ENCODE assay signal across 8 cellular contexts in the genomic region with DNA sequence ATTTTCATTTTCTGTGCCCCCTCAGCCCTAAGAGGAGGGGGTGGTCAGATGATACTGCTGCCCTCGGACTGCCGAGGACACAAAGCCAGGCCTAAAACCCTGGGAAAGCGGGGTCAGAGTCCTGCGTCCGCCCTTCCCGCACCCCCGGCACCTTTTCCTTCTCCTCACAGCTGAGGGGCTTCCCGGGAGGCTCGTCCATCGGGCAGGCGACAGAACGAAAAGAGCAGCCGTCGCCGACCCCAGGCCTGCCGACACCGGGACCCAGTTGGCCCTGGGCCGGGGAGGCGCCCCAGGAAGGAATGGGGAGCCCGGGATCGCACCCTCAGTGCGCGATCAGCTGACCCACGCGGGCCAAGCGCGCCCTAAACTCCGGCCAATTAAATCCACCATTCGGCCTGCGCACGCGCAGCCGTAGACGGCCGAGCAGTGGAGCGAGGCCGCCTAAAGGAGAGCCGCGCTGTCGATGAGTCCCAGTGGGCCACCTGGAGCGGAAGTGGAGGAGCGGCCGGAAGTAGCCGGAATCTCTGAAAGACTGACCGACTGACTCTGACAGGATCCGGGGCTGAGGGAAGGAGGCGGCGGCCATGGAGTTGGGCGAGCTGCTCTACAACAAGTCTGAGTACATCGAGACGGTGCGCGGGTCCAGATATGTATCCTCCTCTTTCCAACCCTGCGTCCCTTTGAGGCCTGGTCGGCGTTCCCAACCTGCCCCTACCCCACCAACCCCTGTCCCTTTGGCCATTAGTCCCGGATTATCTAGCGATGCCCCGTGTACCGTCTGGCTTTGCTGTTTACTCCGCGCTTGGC. TPM values are rescaled to one million over a fixed set of nuclear protein-coding genes. Genes with fewer than 3 reads are reported as not detected.
DNase-seq lines count a peak whose midpoint lies in the region; ATAC-seq and TF ChIP-seq lines count a peak whose summit lies in the region.

A gene (plus strand): TSS at position 508 of the 807 bp plus-strand sequence. CDS start 77 bp downstream, at position 585.
A gene (minus strand): TSS at position 352 of the 807 bp plus-strand sequence. CDS start 153 bp downstream, at position 199.

- in situ Hi-C loops in KBM-7 (cut with MboI; ENCODE audit: low pct_unique_long_range_greater_than_20kb, low sequenced_read_pairs) = no loop called here

- peaks cover 36% of the 10 kb centered on the region for H3K4me1 Mint-ChIP-seq in activated T-cell treated with anti-CD3 and anti-CD28 coated beads, Interleukin-2, amount 50 U/mL, for 4 hours (ENCODE audit: low read depth)

- no peaks in the 10 kb centered on the region for H3K9me3 Mint-ChIP-seq in activated T-cell treated with anti-CD3 and anti-CD28 coated beads, Interleukin-2, amount 50 U/mL, for 4 hours

- peak within 1 kb of the TSS; percentile 72 for H3K27ac ChIP-seq in muscle layer of colon (ENCODE audit: low read depth, low read length)

- H3K4me3 ChIP-seq in muscle layer of colon (ENCODE audit: low read depth in 1 of 2, low read length in 2 of 2) = peak within 1 kb of the TSS; percentile 88 to 100

- ATAC-seq in GM21717 (IDR thresholded peaks at IDR 0.05; ENCODE audit: unreplicated experiment) (peak; percentile 87), esophagus mucosa (peak; percentile 100)
- ATAC-seq in activated T-cell treated with anti-CD3 and anti-CD28 coated beads, Interleukin-2, amount 50 U/mL, for 4 hours = peak; percentile 97 to 98

- H3K4me1 ChIP-seq in muscle layer of colon (ENCODE audit: insufficient read depth, low read length) = peaks cover 20% of the 10 kb centered on the region

- peak within 1 kb of the TSS; percentile 96 for H3K9ac ChIP-seq in muscle layer of colon (ENCODE audit: low read length)

- H3K9me3 ChIP-seq in muscle layer of colon (ENCODE audit: low read length) = no peaks in the 10 kb centered on the region

- H3K4me3 Mint-ChIP-seq in activated T-cell treated with anti-CD3 and anti-CD28 coated beads, Interleukin-2, amount 50 U/mL, for 4 hours = peak within 1 kb of the TSS; percentile 97

- no peaks in the 10 kb centered on the region for H3K27me3 Mint-ChIP-seq in activated T-cell treated with anti-CD3 and anti-CD28 coated beads, Interleukin-2, amount 50 U/mL, for 4 hours (ENCODE audit: low read depth)

- H3K27me3 ChIP-seq in muscle layer of colon (ENCODE audit: control insufficient read depth in 1 of 2, insufficient read depth in 2 of 2, low read length in 2 of 2) = no peaks in the 10 kb centered on the region

- H3K36me3 ChIP-seq in muscle layer of colon (ENCODE audit: insufficient read depth, low read length) = peaks cover 10% of the 10 kb centered on the region

- H3K36me3 Mint-ChIP-seq in activated T-cell treated with anti-CD3 and anti-CD28 coated beads, Interleukin-2, amount 50 U/mL, for 4 hours (ENCODE audit: insufficient read depth) = peaks cover 24% of the 10 kb centered on the region

- DNase-seq in DMS153 treated with DMSO at 0.1 percent for 48 hours (lab: John Stamatoyannopoulos, UW; ENCODE audit: unreplicated experiment) = peak; percentile 89
- DNase-seq in KBM-7 = peak; percentile 93
- peak; percentile 78 for DNase-seq in activated T-cell treated with anti-CD3 and anti-CD28 coated beads, Interleukin-2, amount 50 U/mL, for 4 hours
- DNase-seq in stimulated activated CD8-positive, alpha-beta memory T cell treated with anti-CD3 and anti-CD28 coated beads, Interleukin-7, amount 100 ng/mL, for 24 hours (ENCODE audit: low read depth) = peak; percentile 75

TF ChIP-seq in PFSK-1, 5 proteins besides CTCF, POLR2A, EP300 and RAD21:
- TF ChIP-seq, protein P1, sequence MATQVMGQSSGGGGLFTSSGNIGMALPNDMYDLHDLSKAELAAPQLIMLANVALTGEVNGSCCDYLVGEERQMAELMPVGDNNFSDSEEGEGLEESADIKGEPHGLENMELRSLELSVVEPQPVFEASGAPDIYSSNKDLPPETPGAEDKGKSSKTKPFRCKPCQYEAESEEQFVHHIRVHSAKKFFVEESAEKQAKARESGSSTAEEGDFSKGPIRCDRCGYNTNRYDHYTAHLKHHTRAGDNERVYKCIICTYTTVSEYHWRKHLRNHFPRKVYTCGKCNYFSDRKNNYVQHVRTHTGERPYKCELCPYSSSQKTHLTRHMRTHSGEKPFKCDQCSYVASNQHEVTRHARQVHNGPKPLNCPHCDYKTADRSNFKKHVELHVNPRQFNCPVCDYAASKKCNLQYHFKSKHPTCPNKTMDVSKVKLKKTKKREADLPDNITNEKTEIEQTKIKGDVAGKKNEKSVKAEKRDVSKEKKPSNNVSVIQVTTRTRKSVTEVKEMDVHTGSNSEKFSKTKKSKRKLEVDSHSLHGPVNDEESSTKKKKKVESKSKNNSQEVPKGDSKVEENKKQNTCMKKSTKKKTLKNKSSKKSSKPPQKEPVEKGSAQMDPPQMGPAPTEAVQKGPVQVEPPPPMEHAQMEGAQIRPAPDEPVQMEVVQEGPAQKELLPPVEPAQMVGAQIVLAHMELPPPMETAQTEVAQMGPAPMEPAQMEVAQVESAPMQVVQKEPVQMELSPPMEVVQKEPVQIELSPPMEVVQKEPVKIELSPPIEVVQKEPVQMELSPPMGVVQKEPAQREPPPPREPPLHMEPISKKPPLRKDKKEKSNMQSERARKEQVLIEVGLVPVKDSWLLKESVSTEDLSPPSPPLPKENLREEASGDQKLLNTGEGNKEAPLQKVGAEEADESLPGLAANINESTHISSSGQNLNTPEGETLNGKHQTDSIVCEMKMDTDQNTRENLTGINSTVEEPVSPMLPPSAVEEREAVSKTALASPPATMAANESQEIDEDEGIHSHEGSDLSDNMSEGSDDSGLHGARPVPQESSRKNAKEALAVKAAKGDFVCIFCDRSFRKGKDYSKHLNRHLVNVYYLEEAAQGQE (IDR thresholded peaks at IDR 0.05; ENCODE audit: insufficient read depth in 1 of 2, low read depth in 2 of 2, low read length in 2 of 2) = 0 out of 4 replicates have a peak, but pooled peaks of 1 of the 2 experiments have one; percentile 42
- peak; percentile 49; the same call in 1 of the 2 replicates for TF ChIP-seq SIN3A (IDR thresholded peaks at IDR 0.05; ENCODE audit: borderline replicate concordance, insufficient read depth, low read length)
- TF ChIP-seq POLR2AphosphoS5 (IDR thresholded peaks at IDR 0.05; ENCODE audit: low read depth, low read length) = peak; percentile 70; the same call in 1 of the 2 replicates
- peak; percentile 79; the same call in 1 of the 2 replicates for TF ChIP-seq TAF1 (IDR thresholded peaks at IDR 0.05; ENCODE audit: borderline replicate concordance, insufficient read depth, low read length)
- peak; percentile 76 for TF ChIP-seq FOXP2 (optimal IDR thresholded peaks at IDR 0.05; ENCODE audit: borderline replicate concordance, extremely low read depth, extremely low read length, insufficient read depth)
TF ChIP-seq in PFSK-1: peak in this region for 5.

RNA-seq across cellular contexts. Expression of the first gene that starts in this region (rescaled TPM):
- polyA plus RNA-seq in PFSK-1 (2012; ENCODE audit: insufficient read length, low read depth) = 29.4 TPM
- 10 to 100 TPM; 80.1 to 99.5 (median 94.7) TPM for total RNA-seq in activated T-cell treated with anti-CD3 and anti-CD28 coated beads, Interleukin-2, amount 50 U/mL, for 4 hours
- 42.3 TPM for total RNA-seq in esophagus mucosa

RNA-seq across cellular contexts. Expression of the second gene that starts in this region (rescaled TPM):
- 2.4 TPM for polyA plus RNA-seq in PFSK-1 (2012; ENCODE audit: insufficient read length, low read depth)
- 10 to 100 TPM; 22.1 to 27.3 (median 22.9) TPM for total RNA-seq in activated T-cell treated with anti-CD3 and anti-CD28 coated beads, Interleukin-2, amount 50 U/mL, for 4 hours
- 11.3 TPM for total RNA-seq in esophagus mucosa

Comparison
In these comparisons a context has a peak if more than half of its experiments do, and no peak if none do; other contexts are left out.
1. Peak in every context shown above with its lines: DNase-seq, ATAC-seq, H3K4me3 ChIP-seq and H3K27ac ChIP-seq.